Comparison of ENCODE assay signal across 34 cellular contexts in genomic region chr21:14787312-14787711, GRCh38.
"Had no signal": no experiment of that assay in that cellular context is flagged by ENCODE, and none has a peak within 500 bp of the region (broad histone marks: within the 10 kb centered on the region; RNA-seq: fewer than 3 reads in every experiment).

No MANE protein-coding gene starts in this region.

- H3K27me3 ChIP-seq: MG63 had no signal

- H3K9ac ChIP-seq: KMS-11 had no signal

- H3K9me3 ChIP-seq: MG63 had no signal

- H3K36me3 ChIP-seq: MG63 had no signal

- H3K27ac ChIP-seq: KMS-11 had no signal

- H3K4me2 ChIP-seq: KMS-11 had no signal

- DNase-seq: Kasumi-1, MG63, MM.1S, MV-4-11, NCI-H1048, NCI-H1092, NCI-H1092 treated with DMSO at 0.1 percent for 48 hours, NCI-H1105, NCI-H1105 treated with DMSO at 0.1 percent for 48 hours, NCI-H1417, NCI-H1417 treated with DMSO at 0.1 percent for 48 hours, NCI-H1436, NCI-H1436 treated with DMSO at 0.1 percent for 48 hours, NCI-H146, NCI-H1694, NCI-H1694 treated with DMSO at 0.1 percent for 48 hours, NCI-H187, NCI-H187 treated with DMSO at 0.1 percent for 48 hours, NCI-H1930, NCI-H2029, NCI-H2029 treated with DMSO at 0.1 percent for 48 hours, NCI-H2081, NCI-H2081 treated with DMSO at 0.1 percent for 48 hours, NCI-H2107, NCI-H2171, NCI-H2171 treated with DMSO at 0.1 percent for 48 hours, NCI-H2227 treated with DMSO at 0.1 percent for 48 hours, NCI-H226, NCI-H345, NCI-H446, NCI-H446 treated with DMSO at 0.1 percent for 48 hours, NCI-H510A, NCI-H510A treated with DMSO at 0.1 percent for 48 hours had no signal

- H3K4me3 ChIP-seq: MG63 had no signal
